ENCODE assay signal across 20 cellular contexts in genomic region chr16:22815863-22816262, GRCh38. TPM values are rescaled to one million over a fixed set of nuclear protein-coding genes. Genes with fewer than 3 reads are reported as not detected.
DNase-seq lines count a peak whose midpoint lies in the region; ATAC-seq and TF ChIP-seq lines count a peak whose summit lies in the region.
"Had no signal": no experiment of that assay in that cellular context is flagged by ENCODE, and none has a peak within 500 bp of the region (broad histone marks: within the 10 kb centered on the region; RNA-seq: fewer than 3 reads in every experiment).

No MANE protein-coding gene starts in this region.

- H3K27ac ChIP-seq in mesendoderm (ENCODE audit: low read depth, low read length) (no peak overlapping the region), upper lobe of right lung (no peak overlapping the region)
- H3K27ac ChIP-seq: 22Rv1 had no signal

- H3K4me1 ChIP-seq in mesendoderm (ENCODE audit: control insufficient read depth, low read depth, low read length) (peaks cover 4% of the 10 kb centered on the region), upper lobe of right lung (no peaks in the 10 kb centered on the region)

- no peak overlapping the region for H3K56ac ChIP-seq in mesendoderm (ENCODE audit: low read length)

- no peak overlapping the region for H2AK5ac ChIP-seq in mesendoderm (ENCODE audit: low read length)

- H3K9me3 ChIP-seq in upper lobe of right lung: no peaks in the 10 kb centered on the region

- no peak overlapping the region for H3K27ac Mint-ChIP-seq in dendritic cell treated with granulocyte-macrophage colony-stimulating factor and Interleukin-4, amounts not matched to agents 40 ng/mL and 50 ng/mL, for 4 days
- H3K27ac Mint-ChIP-seq: CD14-positive monocyte had no signal

- peaks cover 60% of the 10 kb centered on the region for H3K27me3 Mint-ChIP-seq in dendritic cell treated with granulocyte-macrophage colony-stimulating factor and Interleukin-4, amounts not matched to agents 40 ng/mL and 50 ng/mL, for 4 days

- no peak overlapping the region for H3K9ac ChIP-seq in mesendoderm (ENCODE audit: low read length)

- H3K79me2 ChIP-seq in mesendoderm (ENCODE audit: control insufficient read depth, insufficient read depth, low read length): no peaks in the 10 kb centered on the region

- no peaks in the 10 kb centered on the region for H3K79me1 ChIP-seq in mesendoderm (ENCODE audit: low read length)

- no peak for ATAC-seq in upper lobe of right lung
- ATAC-seq in GM21737 (IDR thresholded peaks at IDR 0.05; ENCODE audit: unreplicated experiment): no peak
- ATAC-seq in HG02678 (IDR thresholded peaks at IDR 0.05; ENCODE audit: unreplicated experiment): no peak

- no peak overlapping the region for H4K8ac ChIP-seq in mesendoderm (ENCODE audit: low read depth, low read length)

- no peak overlapping the region for H3K23ac ChIP-seq in mesendoderm (ENCODE audit: low read length)

- intact Hi-C loops in dendritic cell treated with granulocyte-macrophage colony-stimulating factor and Interleukin-4, amounts not matched to agents 40 ng/mL and 50 ng/mL, for 4 days (cut with micrococcal nuclease): no loop called here
- intact Hi-C loops in upper lobe of right lung (cut with DNase I): no loop called here

- H3K18ac ChIP-seq in mesendoderm (ENCODE audit: low read length): no peak overlapping the region

- H3K27me3 ChIP-seq in mesendoderm (ENCODE audit: insufficient read depth, low read length, poor library complexity) (no peaks in the 10 kb centered on the region), upper lobe of right lung (peaks cover 45% of the 10 kb centered on the region)

- peak overlapping the region; percentile 44 for H3K4me3 Mint-ChIP-seq in dendritic cell treated with granulocyte-macrophage colony-stimulating factor and Interleukin-4, amounts not matched to agents 40 ng/mL and 50 ng/mL, for 4 days

- TF ChIP-seq CTCF in upper lobe of right lung (IDR thresholded peaks at IDR 0.05): no peak

- H3K4me3 ChIP-seq in mesendoderm (ENCODE audit: low read length) (no peak overlapping the region), upper lobe of right lung (peak overlapping the region; percentile 43)

- peaks cover 11% of the 10 kb centered on the region for H3K4me1 Mint-ChIP-seq in dendritic cell treated with granulocyte-macrophage colony-stimulating factor and Interleukin-4, amounts not matched to agents 40 ng/mL and 50 ng/mL, for 4 days (ENCODE audit: low read depth)

- no peaks in the 10 kb centered on the region for H3K36me3 Mint-ChIP-seq in dendritic cell treated with granulocyte-macrophage colony-stimulating factor and Interleukin-4, amounts not matched to agents 40 ng/mL and 50 ng/mL, for 4 days (ENCODE audit: low read depth)

- no peak overlapping the region for H2BK120ac ChIP-seq in mesendoderm (ENCODE audit: low read depth, low read length)

- H2BK15ac ChIP-seq in mesendoderm (replicated peaks; ENCODE audit: low read depth): no peak overlapping the region

- no CpG with 5 or more reads among the region's 5 CpGs for WGBS in mesendoderm (ENCODE audit: extremely low coverage, insufficient coverage, low lambda C conversion rate)

- no peak overlapping the region for H4K5ac ChIP-seq in mesendoderm (ENCODE audit: low read length)

- no peaks in the 10 kb centered on the region for H3K36me3 ChIP-seq in mesendoderm (ENCODE audit: control insufficient read depth, insufficient read depth, low read length)
- H3K36me3 ChIP-seq in upper lobe of right lung: no peaks in the 10 kb centered on the region

- H3K4ac ChIP-seq in mesendoderm (ENCODE audit: low read depth, low read length): no peak overlapping the region

- no peak overlapping the region for H2BK5ac ChIP-seq in mesendoderm (ENCODE audit: low read length)

- H3K9me3 Mint-ChIP-seq in dendritic cell treated with granulocyte-macrophage colony-stimulating factor and Interleukin-4, amounts not matched to agents 40 ng/mL and 50 ng/mL, for 4 days: peaks cover 6% of the 10 kb centered on the region

- peak; percentile 22 for DNase-seq in DMS53 (lab: John Stamatoyannopoulos, UW)
- no peak for DNase-seq in DMS53 treated with DMSO at 0.1 percent for 48 hours (lab: John Stamatoyannopoulos, UW; ENCODE audit: unreplicated experiment)
- DNase-seq in mesendoderm: peak; percentile 60
- DNase-seq in upper lobe of right lung: no peak
- DNase-seq in activated T-cell treated with anti-CD3 and anti-CD28 coated beads, Interleukin-2, amount 50 U/mL, for 48 hours: no peak
- DNase-seq: DMS79, H7, MM.1S, NCI-H1048, NCI-H1417 treated with DMSO at 0.1 percent for 48 hours, NCI-H187, NCI-H446, NCI-H526, SHP77 had no signal

- H3K4me2 ChIP-seq in mesendoderm (ENCODE audit: low read length): no peak overlapping the region

RNA-seq across cellular contexts. Expression of gene HS3ST2, which starts 1.9 kb away (rescaled TPM):
- polyA plus RNA-seq in mesendoderm (2013, experiment 1 of 2): 3.0 TPM
- polyA plus RNA-seq in mesendoderm (2013, experiment 2 of 2): 3.5 TPM
- 9.6 TPM for total RNA-seq in upper lobe of right lung
- total RNA-seq: RPMI7951 had no signal
- polyA plus RNA-seq: CD14-positive monocyte had no signal

Comparison
In these comparisons a context has a peak if more than half of its experiments do, and no peak if none do; other contexts are left out.
1. DNase-seq: peak in DMS53 (single experiment) and mesendoderm (single experiment); none in DMS53 treated with DMSO at 0.1 percent for 48 hours (single experiment), upper lobe of right lung (single experiment) and activated T-cell treated with anti-CD3 and anti-CD28 coated beads, Interleukin-2, amount 50 U/mL, for 48 hours (0 of 2).